Comparison of ENCODE assay signal across 9 cellular contexts in the genomic region with DNA sequence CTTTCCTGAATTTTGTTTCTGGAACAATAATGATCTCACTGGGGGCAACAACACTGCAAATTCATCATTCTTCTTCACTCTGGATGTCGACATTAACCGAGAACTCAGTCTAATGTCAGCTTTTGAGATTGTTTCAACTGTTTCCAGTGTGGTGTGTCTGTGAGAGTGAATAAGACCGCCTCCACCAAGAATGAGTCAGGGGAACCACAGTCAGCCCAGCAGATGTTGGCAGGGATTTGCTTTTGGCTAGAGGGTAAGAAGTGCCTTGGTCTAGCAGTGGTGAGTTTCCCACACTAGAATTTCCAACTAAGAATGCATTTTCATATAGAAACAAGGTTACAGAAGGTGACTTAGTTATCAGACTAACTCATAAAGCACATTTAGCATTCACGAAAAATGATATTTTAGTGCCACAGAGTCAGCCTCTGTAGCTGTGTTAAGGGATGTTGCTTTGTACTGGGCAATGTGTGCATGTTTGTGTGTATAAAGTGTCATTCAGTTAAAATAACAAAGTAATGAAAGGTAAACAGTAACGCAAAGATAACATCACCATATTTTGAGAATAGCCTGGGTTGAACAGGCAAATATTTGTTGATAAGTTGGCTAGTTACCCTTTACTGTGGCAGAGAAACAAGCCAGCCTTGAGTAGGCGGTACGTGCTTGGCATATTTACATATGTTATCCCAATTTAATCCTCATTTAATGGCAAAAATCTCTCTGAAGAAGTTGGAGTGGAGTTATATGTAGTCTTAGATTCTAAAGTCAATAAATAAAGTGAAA. TPM values are rescaled to one million over a fixed set of nuclear protein-coding genes. Genes with fewer than 3 reads are reported as not detected.
DNase-seq lines count a peak whose midpoint lies in the region; ATAC-seq, FAIRE-seq and TF ChIP-seq lines count a peak whose summit lies in the region.
"Had no signal": no experiment of that assay in that cellular context is flagged by ENCODE, and none has a peak within 500 bp of the region (broad histone marks: within the 10 kb centered on the region; RNA-seq: fewer than 3 reads in every experiment).

No MANE protein-coding gene starts in this region.

- no peak for TF ChIP-seq POLR2A in endothelial cell of umbilical vein (IDR thresholded peaks at IDR 0.05; ENCODE audit: low read depth, low read length)
- no peak for TF ChIP-seq POLR2A in gastrocnemius medialis (IDR thresholded peaks at IDR 0.05)
- no peak for TF ChIP-seq POLR2A in tibial nerve (IDR thresholded peaks at IDR 0.05)

- no peaks in the 10 kb centered on the region for H4K20me1 ChIP-seq in endothelial cell of umbilical vein (replicated peaks; ENCODE audit: control insufficient read depth, extremely low read depth, insufficient read depth, low read length)
- H4K20me1 ChIP-seq: BLaER1 treated with 17β-estradiol and CSF1 and Interleukin-3, amounts not matched to agents 10 nM and 100 nM had no signal

- H3K9ac ChIP-seq in endothelial cell of umbilical vein (replicated peaks; ENCODE audit: extremely low read depth, insufficient read depth, low read length): no peak overlapping the region
- H3K9ac ChIP-seq: BLaER1 treated with 17β-estradiol and CSF1 and Interleukin-3, amounts not matched to agents 10 nM and 100 nM had no signal

- H3K9me3 ChIP-seq in endothelial cell of umbilical vein (replicated peaks; ENCODE audit: control insufficient read depth, insufficient read depth, low read length) (no peaks in the 10 kb centered on the region), gastrocnemius medialis (no peaks in the 10 kb centered on the region), tibial nerve (no peaks in the 10 kb centered on the region)
- H3K9me3 ChIP-seq: BLaER1 treated with 17β-estradiol and CSF1 and Interleukin-3, amounts not matched to agents 10 nM and 100 nM had no signal

- no peak for TF ChIP-seq EP300 in tibial nerve (IDR thresholded peaks at IDR 0.05)

- H3K79me2 ChIP-seq in endothelial cell of umbilical vein (ENCODE audit: control insufficient read depth, insufficient read depth, low read length): no peaks in the 10 kb centered on the region

- peak; percentile 31 for FAIRE-seq in endothelial cell of umbilical vein (lab: Jason Lieb, UNC)

- H3K36me3 ChIP-seq in endothelial cell of umbilical vein (ENCODE audit: control insufficient read depth in 2 of 2, extremely low read depth in 1 of 2, insufficient read depth in 2 of 2, low read length in 2 of 2) (no peaks in the 10 kb centered on the region), gastrocnemius medialis (no peaks in the 10 kb centered on the region), tibial nerve (no peaks in the 10 kb centered on the region)
- H3K36me3 ChIP-seq: BLaER1 treated with 17β-estradiol and CSF1 and Interleukin-3, amounts not matched to agents 10 nM and 100 nM had no signal

- no peak overlapping the region for H3K4me2 ChIP-seq in endothelial cell of umbilical vein (ENCODE audit: insufficient read depth, low read length)
- H3K4me2 ChIP-seq: BLaER1 treated with 17β-estradiol and CSF1 and Interleukin-3, amounts not matched to agents 10 nM and 100 nM had no signal

- intact Hi-C loops in endothelial cell of umbilical vein (cut with micrococcal nuclease): no loop called here
- intact Hi-C loops in gastrocnemius medialis (cut with DNase I; ENCODE audit: low total_unique reads): no loop called here

- no peak overlapping the region for H2AFZ ChIP-seq in endothelial cell of umbilical vein (ENCODE audit: low read depth, low read length)

- TF ChIP-seq CTCF in endothelial cell of umbilical vein (IDR thresholded peaks at IDR 0.05; ENCODE audit: extremely low read depth in 1 of 2, insufficient read depth in 1 of 2, low read depth in 1 of 2, low read length in 2 of 2) (no peak), gastrocnemius medialis (IDR thresholded peaks at IDR 0.05 in 4 of 5, conservative IDR thresholded peaks at IDR 0.05 in 1 of 5) (no peak), tibial nerve (IDR thresholded peaks at IDR 0.05) (no peak)

- in situ Hi-C loops in gastrocnemius medialis (cut with MboI; ENCODE audit: low sequenced_read_pairs in 4 of 4): no loop called here

- no TSS peak for BruUV-seq in endothelial cell of umbilical vein (replicated peaks; lab: Mats Ljungman, UMichigan)

- peak; percentile 61 for DNase-seq in NCI-H82 (lab: John Stamatoyannopoulos, UW)
- DNase-seq in NCI-H82 treated with DMSO at 0.1 percent for 48 hours (lab: John Stamatoyannopoulos, UW; ENCODE audit: unreplicated experiment): no peak
- peak; percentile 62 for DNase-seq in MV-4-11 (lab: John Stamatoyannopoulos, UW)
- DNase-seq in endothelial cell of umbilical vein (ENCODE audit: low read depth, low spot score): peak; percentile 48
- DNase-seq in stimulated activated CD4-positive, alpha-beta T cell treated with anti-CD3 and anti-CD28 coated beads, Interleukin-4, amount 100 ng/mL, for 24 hours: peak; percentile 19
- no peak for DNase-seq in gastrocnemius medialis
- no peak for DNase-seq in tibial nerve (ENCODE audit: low spot score in 2 of 2)

- POLR2A ChIA-PET in endothelial cell of umbilical vein (lab: Charles Lee): interaction anchor here (0.7 kb wide), 1 partner anchor 304 kb away, joined by 3 read pairs; no protein-coding TSS in a partner anchor

- H3K27me3 ChIP-seq in endothelial cell of umbilical vein (ENCODE audit: control insufficient read depth in 2 of 2, insufficient read depth in 2 of 2, low read length in 2 of 2) (no peaks in the 10 kb centered on the region), gastrocnemius medialis (no peaks in the 10 kb centered on the region), tibial nerve (no peaks in the 10 kb centered on the region)
- H3K27me3 ChIP-seq: BLaER1 treated with 17β-estradiol and CSF1 and Interleukin-3, amounts not matched to agents 10 nM and 100 nM had no signal

- ATAC-seq in gastrocnemius medialis (no peak), GM21825 (IDR thresholded peaks at IDR 0.05; ENCODE audit: unreplicated experiment) (no peak)

- WGBS in tibial nerve, 2 donors: 58 to 62% methylated on average over 7 of the region's 7 CpGs

- CTCF ChIA-PET in endothelial cell of umbilical vein (lab: Charles Lee): interaction anchor here (0.8 to 5.0 kb wide), 5 partner anchors 8 to 409 kb away, joined by 3 to 36 read pairs (median 4); no protein-coding TSS in a partner anchor

- H3K27ac ChIP-seq in endothelial cell of umbilical vein (ENCODE audit: insufficient read depth, low read depth, low read length) (no peak overlapping the region), gastrocnemius medialis (no peak overlapping the region), tibial nerve (peak overlapping the region in 2 of 4 donors; percentile 11 to 73)
- H3K27ac ChIP-seq: BLaER1 treated with 17β-estradiol and CSF1 and Interleukin-3, amounts not matched to agents 10 nM and 100 nM had no signal

- dilution Hi-C loops in endothelial cell of umbilical vein (cut with MboI; ENCODE audit: extremely low pct_ligation_motif_present, low sequenced_read_pairs): no loop called here

- H3K4me3 ChIP-seq in endothelial cell of umbilical vein (replicated peaks in 1 of 3; ENCODE audit: insufficient read depth in 1 of 3, low read depth in 1 of 3, low read length in 3 of 3) (no peak overlapping the region), gastrocnemius medialis (no peak overlapping the region), tibial nerve (no peak overlapping the region)
- H3K4me3 ChIP-seq: BLaER1 treated with 17β-estradiol and CSF1 and Interleukin-3, amounts not matched to agents 10 nM and 100 nM had no signal

- H3K4me1 ChIP-seq in endothelial cell of umbilical vein (ENCODE audit: control insufficient read depth, extremely low read depth, insufficient read depth, low read length) (no peaks in the 10 kb centered on the region), gastrocnemius medialis (no peaks in the 10 kb centered on the region), tibial nerve (peaks cover 0 to 13% (median 0%) of the 10 kb centered on the region in 4 donors)
- H3K4me1 ChIP-seq: BLaER1 treated with 17β-estradiol and CSF1 and Interleukin-3, amounts not matched to agents 10 nM and 100 nM had no signal

- H3K9me1 ChIP-seq in endothelial cell of umbilical vein (replicated peaks; ENCODE audit: control insufficient read depth, extremely low read depth, insufficient read depth, low read length): no peaks in the 10 kb centered on the region

TF ChIP-seq in endothelial cell of umbilical vein, 7 proteins besides CTCF, POLR2A, EP300 and RAD21:
- TF ChIP-seq, protein P1, sequence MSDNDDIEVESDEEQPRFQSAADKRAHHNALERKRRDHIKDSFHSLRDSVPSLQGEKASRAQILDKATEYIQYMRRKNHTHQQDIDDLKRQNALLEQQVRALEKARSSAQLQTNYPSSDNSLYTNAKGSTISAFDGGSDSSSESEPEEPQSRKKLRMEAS (IDR thresholded peaks at IDR 0.05; ENCODE audit: insufficient read depth, insufficient read length): no peak
- peak; percentile 19 for TF ChIP-seq FOS (IDR thresholded peaks at IDR 0.05; ENCODE audit: borderline replicate concordance, insufficient read depth, low read length)

RNA-seq across cellular contexts. Expression of a gene that starts 33.8 kb away (rescaled TPM):
- total RNA-seq in endothelial cell of umbilical vein: not detected in 2 replicates
- polyA plus RNA-seq in endothelial cell of umbilical vein: not detected in 2 replicates
- polyA plus RNA-seq in endothelial cell of umbilical vein (2011; cell fraction: cytosol; rRNA removed): not detected in 2 replicates
- polyA plus RNA-seq in endothelial cell of umbilical vein (2011; cell fraction: nucleus; rRNA removed): not detected in 2 replicates
- polyA plus RNA-seq in endothelial cell of umbilical vein (2012): not detected in 2 replicates
- polyA minus RNA-seq in endothelial cell of umbilical vein: not detected in 2 replicates
- polyA minus RNA-seq in endothelial cell of umbilical vein (2011; cell fraction: cytosol; rRNA and poly(A)+ RNA removed): not detected
- not detected in 2 replicates for polyA minus RNA-seq in endothelial cell of umbilical vein (2011; cell fraction: nucleus; rRNA and poly(A)+ RNA removed)
- not detected for total RNA-seq in gastrocnemius medialis
- total RNA-seq in tibial nerve: not detected

Comparison
In these comparisons a context has a peak if more than half of its experiments do, and no peak if none do; other contexts are left out.
1. DNase-seq: peak in NCI-H82 (single experiment), MV-4-11 (single experiment), endothelial cell of umbilical vein (single experiment) and stimulated activated CD4-positive, alpha-beta T cell treated with anti-CD3 and anti-CD28 coated beads, Interleukin-4, amount 100 ng/mL, for 24 hours (single experiment); none in NCI-H82 treated with DMSO at 0.1 percent for 48 hours (single experiment), gastrocnemius medialis (0 of 2) and tibial nerve (0 of 2).